1 cellular context compared by ENCODE assay signal in genomic region chr13:52125547-52125946, GRCh38.
TF ChIP-seq lines count a peak whose summit lies in the region.

No MANE protein-coding gene starts in this region.

TF ChIP-seq in K562, 482 proteins besides CTCF, POLR2A, EP300 and RAD21 (continued from another document):
- no peak for TF ChIP-seq NKRF (IDR thresholded peaks at IDR 0.05; ENCODE audit: borderline replicate concordance)
- TF ChIP-seq ZNF830 (CRISPR knock-in tag; IDR thresholded peaks at IDR 0.05) = no peak
- no peak for TF ChIP-seq NFIC (IDR thresholded peaks at IDR 0.05)
- no peak for TF ChIP-seq POLR2B (IDR thresholded peaks at IDR 0.05; ENCODE audit: low read depth, partially characterized antibody)
- TF ChIP-seq TEAD4 (IDR thresholded peaks at IDR 0.05; ENCODE audit: low read length) = peak; percentile 36; the same call in 1 of the 2 replicates
- no peak for TF ChIP-seq TEAD4 (CRISPR knock-in tag; IDR thresholded peaks at IDR 0.05; ENCODE audit: borderline replicate concordance)
- TF ChIP-seq PRMT5 (CRISPR knock-in tag; IDR thresholded peaks at IDR 0.05) = no peak
- TF ChIP-seq SOX6 (IDR thresholded peaks at IDR 0.05) = peak; percentile 61
